In the genomic region with DNA sequence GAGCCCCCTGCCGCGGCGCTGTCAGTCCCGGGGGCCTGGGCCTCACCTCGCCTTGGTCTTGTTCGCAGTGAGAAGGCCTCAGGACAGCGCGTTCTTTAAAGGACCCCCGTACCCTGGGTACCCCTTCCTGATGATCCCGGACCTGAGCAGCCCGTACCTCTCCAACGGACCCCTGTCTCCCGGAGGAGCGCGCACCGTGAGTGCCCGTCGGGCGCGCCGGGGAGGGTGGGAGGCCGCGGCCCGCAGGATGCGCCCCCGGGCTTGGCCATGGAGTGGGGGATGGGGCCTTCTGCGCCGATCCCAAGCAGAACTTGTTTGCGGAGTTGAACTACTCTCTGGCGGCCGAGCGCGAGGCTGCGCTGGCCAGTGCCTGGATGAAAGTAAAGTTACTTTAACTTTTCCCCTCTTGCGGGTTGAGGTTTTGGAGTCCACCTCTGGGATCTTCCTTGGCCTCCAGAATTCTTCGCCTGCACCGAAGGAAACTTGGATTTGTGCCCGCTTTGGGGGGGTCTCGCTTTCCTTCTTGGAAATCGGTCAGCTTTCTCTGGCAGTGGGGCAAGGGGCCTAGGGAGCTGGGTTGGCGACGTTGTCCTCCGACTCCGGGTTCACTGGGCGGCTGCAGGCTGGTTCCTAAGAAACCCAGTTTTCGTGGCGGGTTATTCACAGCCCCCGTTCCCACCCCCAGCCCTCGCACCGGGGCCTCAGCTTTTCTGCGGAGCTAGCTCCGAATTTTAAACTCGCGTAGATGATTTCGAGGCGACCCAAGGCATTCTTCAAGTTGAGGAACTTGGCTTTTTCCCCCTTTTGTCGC, we compare ENCODE assay signal across 8 cellular contexts. TPM values are rescaled to one million over a fixed set of nuclear protein-coding genes. Genes with fewer than 3 reads are reported as not detected.
DNase-seq lines count a peak whose midpoint lies in the region; ATAC-seq, FAIRE-seq and TF ChIP-seq lines count a peak whose summit lies in the region.

No MANE protein-coding gene starts in this region.

- BruUV-seq in OCI-LY7 (replicated peaks; lab: Mats Ljungman, UMichigan): no TSS peak

- CTCF ChIA-PET in OCI-LY7 (lab: Charles Lee; ENCODE audit: unreplicated experiment): no interaction called here

- H3K9me2 ChIP-seq in OCI-LY7 (ENCODE audit: insufficient read depth, low read length): no peaks in the 10 kb centered on the region

- H3K9me3 ChIP-seq in duodenal mucosa (ENCODE audit: control insufficient read depth in 1 of 2, low read length in 2 of 2) (no peaks in the 10 kb centered on the region), upper lobe of right lung (no peaks in the 10 kb centered on the region), OCI-LY7 (ENCODE audit: low read length) (no peaks in the 10 kb centered on the region)

- ATAC-seq in Right ventricle myocardium inferior (no peak), upper lobe of right lung (peak; percentile 32), HG03108 (IDR thresholded peaks at IDR 0.05; ENCODE audit: unreplicated experiment) (no peak)

- H3K27me3 ChIP-seq in duodenal mucosa (ENCODE audit: control insufficient read depth in 1 of 2, insufficient read depth in 2 of 2, low read length in 2 of 2): peaks cover 25 to 27% of the 10 kb centered on the region in 2 donors
- H3K27me3 ChIP-seq in upper lobe of right lung: peaks cover 4% of the 10 kb centered on the region

- no peak overlapping the region for H2AFZ ChIP-seq in OCI-LY7 (ENCODE audit: low read length)

- intact Hi-C loops in Right ventricle myocardium inferior (cut with DNase I) (loop anchor here (5.0 kb wide), 1 partner anchor 43 kb away; no protein-coding TSS in a partner anchor), cardiac septum (cut with DNase I) (loop anchor here (5.0 to 10.0 kb wide), 2 partner anchors 67 to 110 kb away; no protein-coding TSS in a partner anchor), upper lobe of right lung (cut with DNase I) (loop anchor here (5.0 kb wide), 1 partner anchor 153 kb away; no protein-coding TSS in a partner anchor), OCI-LY7 (cut with micrococcal nuclease; ENCODE audit: unreplicated experiment) (loop anchor here (10.0 kb wide), 1 partner anchor 150 kb away; no protein-coding TSS in a partner anchor)

- H3K4me1 ChIP-seq in duodenal mucosa (ENCODE audit: control insufficient read depth in 1 of 2, insufficient read depth in 2 of 2, low read length in 2 of 2): peaks cover 0 to 16% of the 10 kb centered on the region in 2 donors
- peaks cover 11% of the 10 kb centered on the region for H3K4me1 ChIP-seq in upper lobe of right lung
- no peaks in the 10 kb centered on the region for H3K4me1 ChIP-seq in OCI-LY7 (ENCODE audit: insufficient read depth, low read length, poor library complexity, severe bottlenecking)

- no peak for TF ChIP-seq CTCF in upper lobe of right lung (IDR thresholded peaks at IDR 0.05)
- TF ChIP-seq CTCF in OCI-LY7 (conservative IDR thresholded peaks at IDR 0.05; ENCODE audit: low read length): no peak

- H3K79me2 ChIP-seq in OCI-LY7 (ENCODE audit: insufficient read depth, low read depth, low read length): no peaks in the 10 kb centered on the region

- peak overlapping the region in 1 of 2 donors; percentile 13 for H3K9ac ChIP-seq in duodenal mucosa (ENCODE audit: low read depth in 1 of 2, low read length in 2 of 2)

- DNase-seq in Right ventricle myocardium inferior (ENCODE audit: missing footprints): peak; percentile 75
- DNase-seq in cardiac septum (ENCODE audit: low spot score): no peak
- DNase-seq in lung microvascular endothelial cell (ENCODE audit: low read depth in 2 of 2): peak; percentile 32 to 64
- peak; percentile 79 for DNase-seq in upper lobe of right lung
- DNase-seq in OCI-LY7 (ENCODE audit: low spot score): no peak
- no peak for DNase-seq in HTR-8/SVneo (ENCODE audit: insufficient read length, low spot score)

- H3K4me2 ChIP-seq in OCI-LY7 (ENCODE audit: low read length): no peak overlapping the region

- H3K27ac ChIP-seq in duodenal mucosa (ENCODE audit: low read depth, low read length) (no peak overlapping the region), upper lobe of right lung (peak overlapping the region; percentile 72), OCI-LY7 (ENCODE audit: low read depth, low read length, poor library complexity, severe bottlenecking) (no peak overlapping the region)

- no peaks in the 10 kb centered on the region for H4K20me1 ChIP-seq in OCI-LY7 (ENCODE audit: insufficient read depth, low read length)

- FAIRE-seq in HTR-8/SVneo (lab: Jason Lieb, UNC): no peak

- peak overlapping the region; percentile 62 to 63 for H3K4me3 ChIP-seq in duodenal mucosa (ENCODE audit: low read depth in 1 of 2, low read length in 2 of 2)
- H3K4me3 ChIP-seq in upper lobe of right lung: peak overlapping the region; percentile 82
- no peak overlapping the region for H3K4me3 ChIP-seq in OCI-LY7 (ENCODE audit: low read depth, low read length, poor library complexity, severe bottlenecking)

- POLR2A ChIA-PET in OCI-LY7 (lab: Charles Lee): no interaction called here

- no peaks in the 10 kb centered on the region for H3K36me3 ChIP-seq in duodenal mucosa (ENCODE audit: control insufficient read depth in 1 of 2, insufficient read depth in 2 of 2, low read length in 2 of 2)
- no peaks in the 10 kb centered on the region for H3K36me3 ChIP-seq in upper lobe of right lung
- no peaks in the 10 kb centered on the region for H3K36me3 ChIP-seq in OCI-LY7 (ENCODE audit: insufficient read depth, low read length)

RNA-seq across cellular contexts. Expression of gene TCF7L1, which starts 1.3 kb away (rescaled TPM):
- total RNA-seq in Right ventricle myocardium inferior (9.3 TPM), cardiac septum (6.0 TPM), lung microvascular endothelial cell (2.8 and 7.5 TPM in 2 replicates), upper lobe of right lung (21.1 TPM), OCI-LY7 (2022) (not detected in 2 replicates)
- total RNA-seq in OCI-LY7 (2014; rRNA removed; shearing (Covaris generic)): not detected in 2 replicates

Comparison
In these comparisons a context has a peak if more than half of its experiments do, and no peak if none do; other contexts are left out.
1. DNase-seq: peak in Right ventricle myocardium inferior (single experiment), lung microvascular endothelial cell (2 of 2) and upper lobe of right lung (single experiment); none in cardiac septum (single experiment), OCI-LY7 (single experiment) and HTR-8/SVneo (single experiment).